Comparison of ENCODE assay signal across 8 cellular contexts in genomic region chr1:25858906-25859789, GRCh38. TPM values are rescaled to one million over a fixed set of nuclear protein-coding genes. Genes with fewer than 3 reads are reported as not detected.
A peak's percentile ranks its signal among the peaks of the same experiment; 100 is the strongest.
DNase-seq lines count a peak whose midpoint lies in the region; ATAC-seq and TF ChIP-seq lines count a peak whose summit lies in the region.

AUNIP (minus strand) TSS chr1:25859457; CDS start chr1:25859357, 100 bp downstream.

- peaks cover 44% of the 10 kb centered on the region for H3K4me1 Mint-ChIP-seq in neural crest cell
- H3K4me1 Mint-ChIP-seq in stimulated activated naive CD8-positive, alpha-beta T cell treated with anti-CD3 and anti-CD28 coated beads, Interleukin-15, amount 100 ng/mL, for 72 hours: peaks cover 21% of the 10 kb centered on the region

- H3K27ac Mint-ChIP-seq in neural crest cell (ENCODE audit: unreplicated experiment): peak within 1 kb of the TSS; percentile 99
- peak within 1 kb of the TSS; percentile 95 to 98 for H3K27ac Mint-ChIP-seq in stimulated activated naive CD8-positive, alpha-beta T cell treated with anti-CD3 and anti-CD28 coated beads, Interleukin-15, amount 100 ng/mL, for 72 hours

- ATAC-seq in GM21737 (IDR thresholded peaks at IDR 0.05; ENCODE audit: unreplicated experiment): peak; percentile 73
- peak; percentile 96 for ATAC-seq in stimulated activated naive CD8-positive, alpha-beta T cell treated with anti-CD3 and anti-CD28 coated beads, Interleukin-15, amount 100 ng/mL, for 72 hours

- H3K27ac ChIP-seq in RWPE1: peak within 1 kb of the TSS; percentile 82

- peak; percentile 79 for DNase-seq in DMS53 treated with DMSO at 0.1 percent for 48 hours (lab: John Stamatoyannopoulos, UW; ENCODE audit: unreplicated experiment)
- DNase-seq in Kasumi-1 (lab: John Stamatoyannopoulos, UW): peak; percentile 86 to 88
- peak; percentile 91 for DNase-seq in RWPE1 (ENCODE audit: low spot score)
- DNase-seq in activated effector memory CD4-positive, alpha-beta T cell treated with Interleukin-2 at 50 U/mL for 16 hours: peak; percentile 81
- peak; percentile 89 for DNase-seq in fibroblast of villous mesenchyme (ENCODE audit: low read depth)
- DNase-seq in neural crest cell (ENCODE audit: low read depth, low spot score): peak; percentile 83
- peak; percentile 92 to 93 for DNase-seq in stimulated activated naive CD8-positive, alpha-beta T cell treated with anti-CD3 and anti-CD28 coated beads, Interleukin-15, amount 100 ng/mL, for 72 hours

- H3K9me3 Mint-ChIP-seq in neural crest cell: no peaks in the 10 kb centered on the region
- H3K9me3 Mint-ChIP-seq in stimulated activated naive CD8-positive, alpha-beta T cell treated with anti-CD3 and anti-CD28 coated beads, Interleukin-15, amount 100 ng/mL, for 72 hours: no peaks in the 10 kb centered on the region

- no peaks in the 10 kb centered on the region for H3K27me3 Mint-ChIP-seq in neural crest cell (ENCODE audit: low read depth)
- no peaks in the 10 kb centered on the region for H3K27me3 Mint-ChIP-seq in stimulated activated naive CD8-positive, alpha-beta T cell treated with anti-CD3 and anti-CD28 coated beads, Interleukin-15, amount 100 ng/mL, for 72 hours

- no peak for TF ChIP-seq CTCF in RWPE1 (conservative IDR thresholded peaks at IDR 0.05; ENCODE audit: low read depth)
- no peak for TF ChIP-seq CTCF in fibroblast of villous mesenchyme (IDR thresholded peaks at IDR 0.05; ENCODE audit: insufficient read depth, low read depth, low read length)
- no peak for TF ChIP-seq CTCF in neural crest cell (conservative IDR thresholded peaks at IDR 0.05)

- POLR2A ChIA-PET in RWPE1 (lab: Yijun Ruan, JAX; ENCODE audit: low non-redundant PET): interaction anchor here (0.7 kb wide), 1 partner anchor 15 kb away, joined by 3 read pairs; no protein-coding TSS in a partner anchor

- peaks cover 7% of the 10 kb centered on the region for H3K36me3 Mint-ChIP-seq in neural crest cell (ENCODE audit: low read depth)

- CTCF ChIA-PET in RWPE1 (lab: Yijun Ruan, JAX): no interaction called here

- H3K4me3 Mint-ChIP-seq in neural crest cell: peak within 1 kb of the TSS; percentile 96
- peak within 1 kb of the TSS; percentile 89 to 90 for H3K4me3 Mint-ChIP-seq in stimulated activated naive CD8-positive, alpha-beta T cell treated with anti-CD3 and anti-CD28 coated beads, Interleukin-15, amount 100 ng/mL, for 72 hours

- H3K4me3 ChIP-seq in fibroblast of villous mesenchyme (ENCODE audit: low read depth, low read length): peak within 1 kb of the TSS; percentile 73

RNA-seq across cellular contexts. Expression of gene AUNIP, which starts in this region (rescaled TPM):
- 2.9 and 3.5 TPM in 2 replicates for total RNA-seq in fibroblast of villous mesenchyme
- total RNA-seq in neural crest cell: 13.6 and 15.2 TPM in 2 replicates

Comparison
In these comparisons a context has a peak if more than half of its experiments do, and no peak if none do; other contexts are left out.
1. Peak in every context shown above with its lines: DNase-seq, ATAC-seq, H3K4me3 ChIP-seq and H3K27ac ChIP-seq.